ENCODE assay signal across 7 cellular contexts in genomic region chr14:63864819-63865218, GRCh38. TPM values are rescaled to one million over a fixed set of nuclear protein-coding genes. Genes with fewer than 3 reads are reported as not detected.
A peak's percentile ranks its signal among the peaks of the same experiment; 100 is the strongest.
DNase-seq lines count a peak whose midpoint lies in the region; ATAC-seq, FAIRE-seq and TF ChIP-seq lines count a peak whose summit lies in the region.
"Not testable (repeated sequence)": the region's sequence is repeated elsewhere in the genome, so short reads cannot be mapped to it uniquely, and the experiment has no call there.

No MANE protein-coding gene starts in this region.

- peaks cover 19% of the 10 kb centered on the region for H3K4me1 ChIP-seq in HUES48 (ENCODE audit: control insufficient read depth, insufficient read depth, low read length)
- H3K4me1 ChIP-seq in keratinocyte (ENCODE audit: control insufficient read depth, extremely low read depth, insufficient read depth, low read length), result peaks cover 31% of the 10 kb centered on the region

- H4K20me1 ChIP-seq in keratinocyte (ENCODE audit: control insufficient read depth, extremely low read depth, insufficient read depth, low read length), result not testable (repeated sequence)

- peak; percentile 28 for ATAC-seq in GM18873 (IDR thresholded peaks at IDR 0.05; ENCODE audit: low FRiP score, unreplicated experiment)
- peak; percentile 45 for ATAC-seq in HG02759 (IDR thresholded peaks at IDR 0.05; ENCODE audit: unreplicated experiment)
- peak; percentile 74 for ATAC-seq in activated CD4-positive, alpha-beta T cell treated with anti-CD3 and anti-CD28 coated beads for 36 hours
- ATAC-seq in central memory CD8-positive, alpha-beta T cell (replicated peaks; ENCODE audit: extremely low read depth, poor library complexity, severe bottlenecking), result peak; percentile 54
- ATAC-seq in sciatic nerve, result peak; percentile 23

- not testable (repeated sequence) for H3K4me3 ChIP-seq in HUES48 (ENCODE audit: low read depth, low read length)
- peak overlapping the region in 2 of 3 experiments; percentile 44 to 47 for H3K4me3 ChIP-seq in keratinocyte (ENCODE audit: control insufficient read depth in 2 of 3, extremely low read depth in 1 of 3, insufficient read depth in 2 of 3, low read depth in 1 of 3, low read length in 3 of 3)

- peaks cover 21% of the 10 kb centered on the region for H3K79me2 ChIP-seq in keratinocyte (ENCODE audit: control insufficient read depth, insufficient read depth, low read length)

- POLR2A ChIA-PET in activated CD4-positive, alpha-beta T cell treated with anti-CD3 and anti-CD28 coated beads for 36 hours (lab: Charles Lee), result interaction anchor here (1.5 kb wide), 1 partner anchor 11 kb away, joined by 11 read pairs; the partner anchor contains the start of gene SYNE2

- not testable (repeated sequence) for H3K9ac ChIP-seq in HUES48 (ENCODE audit: low read depth, low read length)
- H3K9ac ChIP-seq in keratinocyte (ENCODE audit: control insufficient read depth, extremely low read depth, insufficient read depth, low read length), result peak overlapping the region; percentile 81

- not testable (repeated sequence) for DNase-seq in activated CD4-positive, alpha-beta T cell treated with anti-CD3 and anti-CD28 coated beads for 36 hours; central memory CD8-positive, alpha-beta T cell (ENCODE audit: low spot score in 2 of 2); keratinocyte (ENCODE audit: low read depth, low spot score); sciatic nerve (ENCODE audit: low spot score)

- FAIRE-seq in keratinocyte (lab: Jason Lieb, UNC), result peak; percentile 96

- H2AFZ ChIP-seq in keratinocyte (ENCODE audit: control insufficient read depth, low read length), result not testable (repeated sequence)

- not testable (repeated sequence) for H3K27me3 ChIP-seq in HUES48 (ENCODE audit: control insufficient read depth, insufficient read depth, low read length); keratinocyte (ENCODE audit: control insufficient read depth, extremely low read depth, insufficient read depth, low read length)

- H3K4me1 Mint-ChIP-seq in activated CD4-positive, alpha-beta T cell treated with anti-CD3 and anti-CD28 coated beads for 36 hours, result peaks cover 63% of the 10 kb centered on the region
- peaks cover 57% of the 10 kb centered on the region for H3K4me1 Mint-ChIP-seq in central memory CD8-positive, alpha-beta T cell

- H3K27me3 Mint-ChIP-seq in activated CD4-positive, alpha-beta T cell treated with anti-CD3 and anti-CD28 coated beads for 36 hours; central memory CD8-positive, alpha-beta T cell: not testable (repeated sequence)

- H3K4me3 Mint-ChIP-seq in activated CD4-positive, alpha-beta T cell treated with anti-CD3 and anti-CD28 coated beads for 36 hours, result peak overlapping the region; percentile 70
- peak overlapping the region; percentile 79 for H3K4me3 Mint-ChIP-seq in central memory CD8-positive, alpha-beta T cell

- peak overlapping the region; percentile 93 for H3K27ac Mint-ChIP-seq in activated CD4-positive, alpha-beta T cell treated with anti-CD3 and anti-CD28 coated beads for 36 hours
- H3K27ac Mint-ChIP-seq in central memory CD8-positive, alpha-beta T cell (ENCODE audit: low read depth), result peak overlapping the region; percentile 97

- intact Hi-C loops in activated CD4-positive, alpha-beta T cell treated with anti-CD3 and anti-CD28 coated beads for 36 hours (cut with DNase I, micrococcal nuclease), result loop anchor here (1.0 to 10.0 kb wide), 6 partner anchors 12 to 640 kb away; partner anchors contain the start of genes SYNE2 (in 1 of the 2), WDR89 (in 1 of the 2), ZBTB1 (in 1 of the 2) and ZBTB25 (in 1 of the 2)
- intact Hi-C loops in sciatic nerve (cut with DNase I), result not testable (repeated sequence)

- H3K27ac ChIP-seq in HUES48 (ENCODE audit: low read depth, low read length), result peak overlapping the region; percentile 68
- H3K27ac ChIP-seq in keratinocyte (ENCODE audit: control insufficient read depth, insufficient read depth, low read length), result peak overlapping the region; percentile 96

- H3K4me2 ChIP-seq in keratinocyte (ENCODE audit: control insufficient read depth, extremely low read depth, insufficient read depth, low read depth, low read length), result peak overlapping the region; percentile 79

- TF ChIP-seq CTCF in keratinocyte (optimal IDR thresholded peaks at IDR 0.05 in 1 of 3, IDR thresholded peaks at IDR 0.05 in 1 of 3, conservative IDR thresholded peaks at IDR 0.05 in 1 of 3; ENCODE audit: extremely low read depth in 1 of 3, insufficient read depth in 2 of 3, low read length in 3 of 3), result not testable (repeated sequence)

- not testable (repeated sequence) for H3K36me3 Mint-ChIP-seq in activated CD4-positive, alpha-beta T cell treated with anti-CD3 and anti-CD28 coated beads for 36 hours (ENCODE audit: low read depth)
- H3K36me3 Mint-ChIP-seq in central memory CD8-positive, alpha-beta T cell (ENCODE audit: insufficient read depth), result peaks cover 14% of the 10 kb centered on the region

- H3K36me3 ChIP-seq in HUES48 (ENCODE audit: control insufficient read depth, insufficient read depth, low read length); keratinocyte (ENCODE audit: control insufficient read depth in 2 of 2, extremely low read depth in 1 of 2, insufficient read depth in 2 of 2, low read length in 2 of 2): not testable (repeated sequence)

- dilution Hi-C loops in keratinocyte (cut with MboI; ENCODE audit: extremely low pct_ligation_motif_present, low sequenced_read_pairs), result not testable (repeated sequence)

- H3K9me1 ChIP-seq in keratinocyte (ENCODE audit: control insufficient read depth, extremely low read depth, insufficient read depth, low read length), result not testable (repeated sequence)

- CTCF ChIA-PET in activated CD4-positive, alpha-beta T cell treated with anti-CD3 and anti-CD28 coated beads for 36 hours (lab: Charles Lee), result not testable (repeated sequence)

- not testable (repeated sequence) for H3K9me3 ChIP-seq in HUES48 (ENCODE audit: control insufficient read depth, insufficient read depth, low read length); keratinocyte (ENCODE audit: control insufficient read depth, low read depth, low read length)

- not testable (repeated sequence) for H3K9me3 Mint-ChIP-seq in activated CD4-positive, alpha-beta T cell treated with anti-CD3 and anti-CD28 coated beads for 36 hours (ENCODE audit: low read depth); central memory CD8-positive, alpha-beta T cell

RNA-seq across cellular contexts. Expression of gene SYNE2, which starts 12.0 kb away (rescaled TPM):
- 10 to 100 TPM; 18.4 to 21.8 TPM for total RNA-seq in activated CD4-positive, alpha-beta T cell treated with anti-CD3 and anti-CD28 coated beads for 36 hours
- polyA plus RNA-seq in keratinocyte, result 9.5 to 11.0 TPM (median 9.9 TPM) in 3 replicates
- polyA plus RNA-seq in keratinocyte (2011; ENCODE audit: low read depth), result 36.0 TPM
- 5.5 and 6.1 TPM in 2 replicates for polyA plus RNA-seq in keratinocyte (2011; cell fraction: cytosol; rRNA removed)
- 32.3 and 38.4 TPM in 2 replicates for polyA plus RNA-seq in keratinocyte (2011; cell fraction: nucleus; rRNA removed)
- polyA plus RNA-seq in keratinocyte (2012; ENCODE audit: low replicate concordance), result 9.3 and 16.1 TPM in 2 replicates
- polyA minus RNA-seq in keratinocyte, result 39.6 to 72.5 TPM (median 53.5 TPM) in 3 replicates
- 12.7 TPM for polyA minus RNA-seq in keratinocyte (2011; cell fraction: cytosol; rRNA and poly(A)+ RNA removed)
- 74.7 and 120 TPM in 2 replicates for polyA minus RNA-seq in keratinocyte (2011; cell fraction: nucleus; rRNA and poly(A)+ RNA removed)
- total RNA-seq in sciatic nerve, result 172 TPM

Comparison
In these comparisons a context has a peak if more than half of its experiments do, and no peak if none do; other contexts are left out.
1. ATAC-seq: peak in every context shown above with its lines; median percentile 74 in activated CD4-positive, alpha-beta T cell treated with anti-CD3 and anti-CD28 coated beads for 36 hours; 54 in central memory CD8-positive, alpha-beta T cell; 45 in HG02759; 28 in GM18873; 23 in sciatic nerve.